2 cellular contexts compared by ENCODE assay signal in genomic region chr6:33840064-33840926, GRCh38.
TF ChIP-seq lines count a peak whose summit lies in the region.

No MANE protein-coding gene starts in this region.

TF ChIP-seq in K562, 482 proteins besides CTCF, POLR2A, EP300 and RAD21 (continued from another document and continues in another):
- TF ChIP-seq BCLAF1 (IDR thresholded peaks at IDR 0.05; ENCODE audit: borderline replicate concordance in 1 of 2, control insufficient read depth in 1 of 2, low read depth in 2 of 2, low read length in 1 of 2) = peak in 1 of 2 experiments; percentile 20; a peak in 1 of 4 replicates
- no peak for TF ChIP-seq ID3 (CRISPR knock-in tag; IDR thresholded peaks at IDR 0.05)
- peak; percentile 83 for TF ChIP-seq ID3 (tag; IDR thresholded peaks at IDR 0.05)
- TF ChIP-seq CAMTA2 (CRISPR knock-in tag; conservative IDR thresholded peaks at IDR 0.05) = peak; percentile 76; the same call in 1 of the 2 replicates
- TF ChIP-seq ZBTB1 (CRISPR knock-in tag; IDR thresholded peaks at IDR 0.05; ENCODE audit: borderline replicate concordance, low read depth) = no peak
- TF ChIP-seq SOX6 (IDR thresholded peaks at IDR 0.05) = no peak
- no peak for TF ChIP-seq ZNF124 (CRISPR knock-in tag; IDR thresholded peaks at IDR 0.05)
- peak; percentile 54 to 83; a peak in 3 of 4 replicates for TF ChIP-seq ARNT (IDR thresholded peaks at IDR 0.05)
- TF ChIP-seq PHB2 (IDR thresholded peaks at IDR 0.05; ENCODE audit: low read depth) = peak; percentile 70; the same call in 1 of the 2 replicates
- TF ChIP-seq, protein P1, sequence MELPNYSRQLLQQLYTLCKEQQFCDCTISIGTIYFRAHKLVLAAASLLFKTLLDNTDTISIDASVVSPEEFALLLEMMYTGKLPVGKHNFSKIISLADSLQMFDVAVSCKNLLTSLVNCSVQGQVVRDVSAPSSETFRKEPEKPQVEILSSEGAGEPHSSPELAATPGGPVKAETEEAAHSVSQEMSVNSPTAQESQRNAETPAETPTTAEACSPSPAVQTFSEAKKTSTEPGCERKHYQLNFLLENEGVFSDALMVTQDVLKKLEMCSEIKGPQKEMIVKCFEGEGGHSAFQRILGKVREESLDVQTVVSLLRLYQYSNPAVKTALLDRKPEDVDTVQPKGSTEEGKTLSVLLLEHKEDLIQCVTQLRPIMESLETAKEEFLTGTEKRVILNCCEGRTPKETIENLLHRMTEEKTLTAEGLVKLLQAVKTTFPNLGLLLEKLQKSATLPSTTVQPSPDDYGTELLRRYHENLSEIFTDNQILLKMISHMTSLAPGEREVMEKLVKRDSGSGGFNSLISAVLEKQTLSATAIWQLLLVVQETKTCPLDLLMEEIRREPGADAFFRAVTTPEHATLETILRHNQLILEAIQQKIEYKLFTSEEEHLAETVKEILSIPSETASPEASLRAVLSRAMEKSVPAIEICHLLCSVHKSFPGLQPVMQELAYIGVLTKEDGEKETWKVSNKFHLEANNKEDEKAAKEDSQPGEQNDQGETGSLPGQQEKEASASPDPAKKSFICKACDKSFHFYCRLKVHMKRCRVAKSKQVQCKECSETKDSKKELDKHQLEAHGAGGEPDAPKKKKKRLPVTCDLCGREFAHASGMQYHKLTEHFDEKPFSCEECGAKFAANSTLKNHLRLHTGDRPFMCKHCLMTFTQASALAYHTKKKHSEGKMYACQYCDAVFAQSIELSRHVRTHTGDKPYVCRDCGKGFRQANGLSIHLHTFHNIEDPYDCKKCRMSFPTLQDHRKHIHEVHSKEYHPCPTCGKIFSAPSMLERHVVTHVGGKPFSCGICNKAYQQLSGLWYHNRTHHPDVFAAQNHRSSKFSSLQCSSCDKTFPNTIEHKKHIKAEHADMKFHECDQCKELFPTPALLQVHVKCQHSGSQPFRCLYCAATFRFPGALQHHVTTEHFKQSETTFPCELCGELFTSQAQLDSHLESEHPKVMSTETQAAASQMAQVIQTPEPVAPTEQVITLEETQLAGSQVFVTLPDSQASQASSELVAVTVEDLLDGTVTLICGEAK (IDR thresholded peaks at IDR 0.05) = peak; percentile 83
- TF ChIP-seq, protein P1 (CRISPR knock-in tag; IDR thresholded peaks at IDR 0.05) = no peak

TF ChIP-seq in HepG2, 621 proteins besides CTCF, POLR2A, EP300 and RAD21 (continued from another document and continues in another):
- TF ChIP-seq ZBTB4 (CRISPR knock-in tag; IDR thresholded peaks at IDR 0.05; ENCODE audit: borderline replicate concordance) (no peak; the same call in 1 of the 2 replicates), MEIS1 (CRISPR knock-in tag; IDR thresholded peaks at IDR 0.05; ENCODE audit: borderline replicate concordance) (no peak), MEF2D (CRISPR knock-in tag; IDR thresholded peaks at IDR 0.05) (peak; percentile 41; the same call in 1 of the 2 replicates), ZNF557 (CRISPR knock-in tag; IDR thresholded peaks at IDR 0.05) (0 out of 2 replicates have a peak, but pooled peaks have one; percentile 41), ZNF713 (CRISPR knock-in tag; IDR thresholded peaks at IDR 0.05) (no peak), ZNF570 (CRISPR knock-in tag; IDR thresholded peaks at IDR 0.05; ENCODE audit: borderline replicate concordance) (no peak), NR1H2 (CRISPR knock-in tag; IDR thresholded peaks at IDR 0.05; ENCODE audit: borderline replicate concordance, low read depth) (no peak), NFATC3 (CRISPR knock-in tag; IDR thresholded peaks at IDR 0.05) (no peak), STAG1 (CRISPR knock-in tag; IDR thresholded peaks at IDR 0.05) (0 out of 2 replicates have a peak, but pooled peaks have one; percentile 6), SNAPC4 (CRISPR knock-in tag; IDR thresholded peaks at IDR 0.05) (no peak), ZMYM2 (CRISPR knock-in tag; IDR thresholded peaks at IDR 0.05) (no peak), PRMT3 (CRISPR knock-in tag; IDR thresholded peaks at IDR 0.05; ENCODE audit: borderline replicate concordance, low read depth) (no peak), ZNF225 (CRISPR knock-in tag; IDR thresholded peaks at IDR 0.05) (no peak)
- TF ChIP-seq, protein P2, sequence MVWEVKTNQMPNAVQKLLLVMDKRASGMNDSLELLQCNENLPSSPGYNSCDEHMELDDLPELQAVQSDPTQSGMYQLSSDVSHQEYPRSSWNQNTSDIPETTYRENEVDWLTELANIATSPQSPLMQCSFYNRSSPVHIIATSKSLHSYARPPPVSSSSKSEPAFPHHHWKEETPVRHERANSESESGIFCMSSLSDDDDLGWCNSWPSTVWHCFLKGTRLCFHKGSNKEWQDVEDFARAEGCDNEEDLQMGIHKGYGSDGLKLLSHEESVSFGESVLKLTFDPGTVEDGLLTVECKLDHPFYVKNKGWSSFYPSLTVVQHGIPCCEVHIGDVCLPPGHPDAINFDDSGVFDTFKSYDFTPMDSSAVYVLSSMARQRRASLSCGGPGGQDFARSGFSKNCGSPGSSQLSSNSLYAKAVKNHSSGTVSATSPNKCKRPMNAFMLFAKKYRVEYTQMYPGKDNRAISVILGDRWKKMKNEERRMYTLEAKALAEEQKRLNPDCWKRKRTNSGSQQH (CRISPR knock-in tag; IDR thresholded peaks at IDR 0.05; ENCODE audit: low read depth) = 0 out of 2 replicates have a peak, but pooled peaks have one; percentile 17
- TF ChIP-seq, protein P3, sequence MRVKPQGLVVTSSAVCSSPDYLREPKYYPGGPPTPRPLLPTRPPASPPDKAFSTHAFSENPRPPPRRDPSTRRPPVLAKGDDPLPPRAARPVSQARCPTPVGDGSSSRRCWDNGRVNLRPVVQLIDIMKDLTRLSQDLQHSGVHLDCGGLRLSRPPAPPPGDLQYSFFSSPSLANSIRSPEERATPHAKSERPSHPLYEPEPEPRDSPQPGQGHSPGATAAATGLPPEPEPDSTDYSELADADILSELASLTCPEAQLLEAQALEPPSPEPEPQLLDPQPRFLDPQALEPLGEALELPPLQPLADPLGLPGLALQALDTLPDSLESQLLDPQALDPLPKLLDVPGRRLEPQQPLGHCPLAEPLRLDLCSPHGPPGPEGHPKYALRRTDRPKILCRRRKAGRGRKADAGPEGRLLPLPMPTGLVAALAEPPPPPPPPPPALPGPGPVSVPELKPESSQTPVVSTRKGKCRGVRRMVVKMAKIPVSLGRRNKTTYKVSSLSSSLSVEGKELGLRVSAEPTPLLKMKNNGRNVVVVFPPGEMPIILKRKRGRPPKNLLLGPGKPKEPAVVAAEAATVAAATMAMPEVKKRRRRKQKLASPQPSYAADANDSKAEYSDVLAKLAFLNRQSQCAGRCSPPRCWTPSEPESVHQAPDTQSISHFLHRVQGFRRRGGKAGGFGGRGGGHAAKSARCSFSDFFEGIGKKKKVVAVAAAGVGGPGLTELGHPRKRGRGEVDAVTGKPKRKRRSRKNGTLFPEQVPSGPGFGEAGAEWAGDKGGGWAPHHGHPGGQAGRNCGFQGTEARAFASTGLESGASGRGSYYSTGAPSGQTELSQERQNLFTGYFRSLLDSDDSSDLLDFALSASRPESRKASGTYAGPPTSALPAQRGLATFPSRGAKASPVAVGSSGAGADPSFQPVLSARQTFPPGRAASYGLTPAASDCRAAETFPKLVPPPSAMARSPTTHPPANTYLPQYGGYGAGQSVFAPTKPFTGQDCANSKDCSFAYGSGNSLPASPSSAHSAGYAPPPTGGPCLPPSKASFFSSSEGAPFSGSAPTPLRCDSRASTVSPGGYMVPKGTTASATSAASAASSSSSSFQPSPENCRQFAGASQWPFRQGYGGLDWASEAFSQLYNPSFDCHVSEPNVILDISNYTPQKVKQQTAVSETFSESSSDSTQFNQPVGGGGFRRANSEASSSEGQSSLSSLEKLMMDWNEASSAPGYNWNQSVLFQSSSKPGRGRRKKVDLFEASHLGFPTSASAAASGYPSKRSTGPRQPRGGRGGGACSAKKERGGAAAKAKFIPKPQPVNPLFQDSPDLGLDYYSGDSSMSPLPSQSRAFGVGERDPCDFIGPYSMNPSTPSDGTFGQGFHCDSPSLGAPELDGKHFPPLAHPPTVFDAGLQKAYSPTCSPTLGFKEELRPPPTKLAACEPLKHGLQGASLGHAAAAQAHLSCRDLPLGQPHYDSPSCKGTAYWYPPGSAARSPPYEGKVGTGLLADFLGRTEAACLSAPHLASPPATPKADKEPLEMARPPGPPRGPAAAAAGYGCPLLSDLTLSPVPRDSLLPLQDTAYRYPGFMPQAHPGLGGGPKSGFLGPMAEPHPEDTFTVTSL (CRISPR knock-in tag; IDR thresholded peaks at IDR 0.05; ENCODE audit: borderline replicate concordance) = peak; percentile 69; the same call in 1 of the 2 replicates
- TF ChIP-seq, protein P4, sequence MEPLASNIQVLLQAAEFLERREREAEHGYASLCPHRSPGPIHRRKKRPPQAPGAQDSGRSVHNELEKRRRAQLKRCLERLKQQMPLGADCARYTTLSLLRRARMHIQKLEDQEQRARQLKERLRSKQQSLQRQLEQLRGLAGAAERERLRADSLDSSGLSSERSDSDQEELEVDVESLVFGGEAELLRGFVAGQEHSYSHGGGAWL (CRISPR knock-in tag; IDR thresholded peaks at IDR 0.05) = no peak
- TF ChIP-seq, protein P5, sequence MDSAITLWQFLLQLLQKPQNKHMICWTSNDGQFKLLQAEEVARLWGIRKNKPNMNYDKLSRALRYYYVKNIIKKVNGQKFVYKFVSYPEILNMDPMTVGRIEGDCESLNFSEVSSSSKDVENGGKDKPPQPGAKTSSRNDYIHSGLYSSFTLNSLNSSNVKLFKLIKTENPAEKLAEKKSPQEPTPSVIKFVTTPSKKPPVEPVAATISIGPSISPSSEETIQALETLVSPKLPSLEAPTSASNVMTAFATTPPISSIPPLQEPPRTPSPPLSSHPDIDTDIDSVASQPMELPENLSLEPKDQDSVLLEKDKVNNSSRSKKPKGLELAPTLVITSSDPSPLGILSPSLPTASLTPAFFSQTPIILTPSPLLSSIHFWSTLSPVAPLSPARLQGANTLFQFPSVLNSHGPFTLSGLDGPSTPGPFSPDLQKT (CRISPR knock-in tag; IDR thresholded peaks at IDR 0.05; ENCODE audit: borderline replicate concordance) = no peak
